In the genomic region with DNA sequence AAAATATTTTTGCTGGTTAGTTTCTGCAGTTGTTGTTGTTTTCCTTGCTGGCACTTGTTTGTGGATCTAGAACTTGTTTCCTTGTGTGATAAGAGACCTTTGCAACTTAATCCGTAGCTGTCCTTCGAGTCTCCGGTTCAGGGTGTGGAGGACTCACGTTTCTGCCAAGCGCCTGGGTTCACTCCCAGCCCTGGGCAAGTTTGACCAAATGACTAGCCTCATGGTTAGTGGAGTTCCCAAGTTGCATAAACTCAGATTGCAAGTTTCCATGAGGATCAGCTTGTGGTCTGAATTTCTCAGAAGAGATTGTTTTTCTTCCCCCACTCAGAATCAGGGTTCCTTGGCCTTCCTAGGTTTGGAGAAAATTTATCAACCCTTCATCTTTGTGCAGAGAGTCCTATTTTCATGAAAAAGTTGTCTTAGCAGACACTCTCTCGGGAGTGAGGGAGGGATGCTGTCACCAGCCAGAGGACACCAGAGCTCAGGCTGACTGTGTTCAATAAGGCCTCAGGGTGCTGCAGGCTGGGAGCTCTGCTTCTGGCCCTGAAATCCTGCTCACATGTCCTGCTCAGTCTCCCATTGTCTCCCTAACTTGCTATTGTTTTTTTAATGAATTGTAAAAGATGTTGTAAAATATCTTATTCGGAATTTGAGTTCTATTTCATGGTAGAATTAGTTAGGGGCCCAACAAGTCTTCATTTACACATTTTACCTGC, we compare ENCODE assay signal across 25 cellular contexts.
"Had no signal": no experiment of that assay in that cellular context is flagged by ENCODE, and none has a peak within 500 bp of the region (broad histone marks: within the 10 kb centered on the region; RNA-seq: fewer than 3 reads in every experiment).

No MANE protein-coding gene starts in this region.

- H3K9me3 Mint-ChIP-seq: activated naive CD4-positive, alpha-beta T cell treated with anti-CD3 and anti-CD28 coated beads, Interleukin-2, amount 10 ng/mL, durations not matched to agents 7 days and 5 days; activated naive CD8-positive, alpha-beta T cell treated with anti-CD3 and anti-CD28 coated beads, Interleukin-2, amount 50 U/mL, for 24 hours; nephron progenitor cell had no signal

- H3K27ac ChIP-seq: esophagus squamous epithelium, left ventricle myocardium inferior, pancreas, sigmoid colon, tibial nerve, uterus had no signal

- H3K4me3 ChIP-seq: esophagus squamous epithelium, left ventricle myocardium inferior, pancreas, sigmoid colon, tibial nerve, uterus had no signal

- H3K36me3 ChIP-seq: esophagus squamous epithelium, left ventricle myocardium inferior, pancreas, sigmoid colon, tibial nerve, uterus had no signal

- H3K4me3 Mint-ChIP-seq: activated naive CD4-positive, alpha-beta T cell treated with anti-CD3 and anti-CD28 coated beads, Interleukin-2, amount 10 ng/mL, durations not matched to agents 7 days and 5 days; activated naive CD8-positive, alpha-beta T cell treated with anti-CD3 and anti-CD28 coated beads, Interleukin-2, amount 50 U/mL, for 24 hours; nephron progenitor cell had no signal

- H3K27ac Mint-ChIP-seq: activated naive CD4-positive, alpha-beta T cell treated with anti-CD3 and anti-CD28 coated beads, Interleukin-2, amount 10 ng/mL, durations not matched to agents 7 days and 5 days; activated naive CD8-positive, alpha-beta T cell treated with anti-CD3 and anti-CD28 coated beads, Interleukin-2, amount 50 U/mL, for 24 hours; nephron progenitor cell had no signal

- H3K27me3 Mint-ChIP-seq: activated naive CD8-positive, alpha-beta T cell treated with anti-CD3 and anti-CD28 coated beads, Interleukin-2, amount 50 U/mL, for 24 hours had no signal

- DNase-seq: activated CD8-positive, alpha-beta memory T cell treated with anti-CD3 and anti-CD28 coated beads for 24 hours; activated CD8-positive, alpha-beta memory T cell treated with anti-CD3 and anti-CD28 coated beads, Interleukin-2, amount 50 U/mL, for 48 hours; activated effector memory CD4-positive, alpha-beta T cell treated with Interleukin-2 at 50 U/mL for 16 hours; activated naive CD4-positive, alpha-beta T cell treated with anti-CD3 and anti-CD28 coated beads, Interleukin-2, amount 10 ng/mL, durations not matched to agents 7 days and 5 days; activated naive CD8-positive, alpha-beta T cell treated with anti-CD3 and anti-CD28 coated beads, Interleukin-2, amount 50 U/mL, for 24 hours; activated T-cell treated with anti-CD3 and anti-CD28 coated beads, Interleukin-2, amount 50 U/mL, for 48 hours; aorta; cerebellar nuclear complex; cortex of kidney; effector CD8-positive, alpha-beta T cell; esophagus squamous epithelium; foreskin fibroblast; glutamatergic neuron; hypothalamus; left ventricle myocardium inferior; mammary epithelial cell; midbrain; nephron progenitor cell; pancreas; sigmoid colon; stimulated activated naive CD4-positive, alpha-beta T cell; T1000; uterus had no signal

- H3K27me3 ChIP-seq: esophagus squamous epithelium, sigmoid colon, tibial nerve, uterus had no signal

- H3K9me3 ChIP-seq: esophagus squamous epithelium, left ventricle myocardium inferior, pancreas, sigmoid colon, tibial nerve, uterus had no signal

- ATAC-seq: activated CD4-positive, CD25-positive, alpha-beta regulatory T cell treated with anti-CD3 and anti-CD28 coated beads, Interleukin-2, amount 50 U/mL, for 24 hours; activated naive CD8-positive, alpha-beta T cell treated with anti-CD3 and anti-CD28 coated beads, Interleukin-2, amount 50 U/mL, for 24 hours; pancreas had no signal

- H3K4me1 ChIP-seq: left ventricle myocardium inferior, pancreas, sigmoid colon, tibial nerve, uterus had no signal

- H3K4me1 Mint-ChIP-seq: activated naive CD4-positive, alpha-beta T cell treated with anti-CD3 and anti-CD28 coated beads, Interleukin-2, amount 10 ng/mL, durations not matched to agents 7 days and 5 days had no signal
